ENCODE assay signal across 8 cellular contexts in the genomic region with DNA sequence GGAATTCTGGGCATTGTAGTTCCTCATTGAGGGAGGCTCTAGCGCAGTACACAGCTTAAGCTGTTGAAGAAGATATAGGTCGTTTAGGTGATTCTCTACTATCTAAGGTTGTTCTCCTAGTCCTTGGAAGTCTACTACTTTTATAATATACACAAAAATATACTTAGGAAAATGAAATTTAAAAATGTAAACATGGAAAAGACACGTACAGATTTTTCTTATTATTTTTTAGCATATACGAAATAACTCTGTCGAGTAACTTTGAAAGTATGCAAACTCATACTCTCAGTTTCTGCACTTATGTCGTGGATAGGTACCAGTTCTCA. TPM values are rescaled to one million over a fixed set of nuclear protein-coding genes. Genes with fewer than 3 reads are reported as not detected.
DNase-seq lines count a peak whose midpoint lies in the region.

No MANE protein-coding gene starts in this region.

- POLR2A ChIA-PET in activated CD4-positive, alpha-beta memory T cell treated with anti-CD3 and anti-CD28 coated beads for 36 hours (lab: Charles Lee), result interaction anchor here (1.1 to 2.6 kb wide), 3 partner anchors 11 to 95 kb away, joined by 3 to 17 read pairs (median 5); partner anchors contain the start of genes BBS5 and PPIG

- intact Hi-C loops in activated CD4-positive, alpha-beta T cell treated with anti-CD3 and anti-CD28 coated beads, Interleukin-2, amount 10 ng/mL, durations not matched to agents 24 days and 14 days (cut with micrococcal nuclease), result loop anchor here (1.0 to 5.0 kb wide), 3 partner anchors 10 to 120 kb away; partner anchors contain the start of genes BBS5, CFAP210, PHOSPHO2 and PPIG
- intact Hi-C loops in activated CD4-positive, alpha-beta memory T cell treated with anti-CD3 and anti-CD28 coated beads for 36 hours (cut with micrococcal nuclease), result loop anchor here (1.0 to 10.0 kb wide), 5 partner anchors 10 to 253 kb away; partner anchors contain the start of genes BBS5, LRP2, PPIG and SSB

- H3K27ac ChIP-seq in stomach smooth muscle (ENCODE audit: low read length), result no peak overlapping the region

- H3K9ac ChIP-seq in stomach smooth muscle (ENCODE audit: low read length in 2 of 2), result peak overlapping the region; percentile 75 to 84

- peaks cover 6% of the 10 kb centered on the region for H3K27me3 Mint-ChIP-seq in activated CD4-positive, alpha-beta T cell treated with anti-CD3 and anti-CD28 coated beads, Interleukin-2, amount 10 ng/mL, durations not matched to agents 24 days and 14 days
- no peaks in the 10 kb centered on the region for H3K27me3 Mint-ChIP-seq in activated CD4-positive, alpha-beta memory T cell treated with anti-CD3 and anti-CD28 coated beads for 36 hours

- H3K4me3 ChIP-seq in iPS-18c (ENCODE audit: insufficient read depth, low read depth, low read length) (peak overlapping the region; percentile 87; the same call in 1 of the 2 replicates), stomach smooth muscle (ENCODE audit: low read length in 2 of 2) (peak overlapping the region; percentile 94)

- no peaks in the 10 kb centered on the region for H3K36me3 ChIP-seq in stomach smooth muscle (ENCODE audit: control insufficient read depth in 2 of 2, insufficient read depth in 2 of 2, low read length in 2 of 2)

- H3K9me3 ChIP-seq in iPS-18c (ENCODE audit: control insufficient read depth, insufficient read depth, low read length) (peaks cover 4% of the 10 kb centered on the region), stomach smooth muscle (ENCODE audit: control insufficient read depth in 2 of 2, low read length in 2 of 2) (no peaks in the 10 kb centered on the region)

- peaks cover 13% of the 10 kb centered on the region for H3K4me1 Mint-ChIP-seq in activated CD4-positive, alpha-beta T cell treated with anti-CD3 and anti-CD28 coated beads, Interleukin-2, amount 10 ng/mL, durations not matched to agents 24 days and 14 days
- peaks cover 25% of the 10 kb centered on the region for H3K4me1 Mint-ChIP-seq in activated CD4-positive, alpha-beta memory T cell treated with anti-CD3 and anti-CD28 coated beads for 36 hours (ENCODE audit: low read depth)

- H3K27me3 ChIP-seq in stomach smooth muscle (ENCODE audit: control insufficient read depth in 1 of 2, insufficient read depth in 2 of 2, low read length in 2 of 2), result no peaks in the 10 kb centered on the region

- peak overlapping the region; percentile 94 for H3K4me3 Mint-ChIP-seq in activated CD4-positive, alpha-beta T cell treated with anti-CD3 and anti-CD28 coated beads, Interleukin-2, amount 10 ng/mL, durations not matched to agents 24 days and 14 days
- H3K4me3 Mint-ChIP-seq in activated CD4-positive, alpha-beta memory T cell treated with anti-CD3 and anti-CD28 coated beads for 36 hours, result peak overlapping the region; percentile 100

- H3K4me1 ChIP-seq in stomach smooth muscle (ENCODE audit: control insufficient read depth, insufficient read depth, low read length), result peaks cover 6% of the 10 kb centered on the region

- CTCF ChIA-PET in activated CD4-positive, alpha-beta memory T cell treated with anti-CD3 and anti-CD28 coated beads for 36 hours (lab: Charles Lee), result interaction anchor here (1.5 kb wide), 1 partner anchor 250 kb away, joined by 6 read pairs; the partner anchor contains the start of gene METTL5

- H3K9me3 Mint-ChIP-seq in activated CD4-positive, alpha-beta T cell treated with anti-CD3 and anti-CD28 coated beads, Interleukin-2, amount 10 ng/mL, durations not matched to agents 24 days and 14 days, result no peaks in the 10 kb centered on the region
- no peaks in the 10 kb centered on the region for H3K9me3 Mint-ChIP-seq in activated CD4-positive, alpha-beta memory T cell treated with anti-CD3 and anti-CD28 coated beads for 36 hours

- DNase-seq in activated CD4-positive, alpha-beta T cell treated with anti-CD3 and anti-CD28 coated beads, Interleukin-2, amount 10 ng/mL, durations not matched to agents 24 days and 14 days, result no peak
- no peak for DNase-seq in activated CD4-positive, alpha-beta T cell treated with anti-CD3 and anti-CD28 coated beads for 1 hour
- no peak for DNase-seq in activated CD4-positive, alpha-beta memory T cell treated with anti-CD3 and anti-CD28 coated beads for 36 hours
- DNase-seq in NCI-H82 (lab: John Stamatoyannopoulos, UW), result no peak
- no peak for DNase-seq in NCI-H1417 treated with DMSO at 0.1 percent for 48 hours (lab: John Stamatoyannopoulos, UW)
- no peak for DNase-seq in SKM-1 treated with dmso at 0.1 percent for 144 hours (lab: John Stamatoyannopoulos, UW; ENCODE audit: unreplicated experiment)

- peaks cover 15% of the 10 kb centered on the region for H3K36me3 Mint-ChIP-seq in activated CD4-positive, alpha-beta T cell treated with anti-CD3 and anti-CD28 coated beads, Interleukin-2, amount 10 ng/mL, durations not matched to agents 24 days and 14 days (ENCODE audit: low read depth)
- peaks cover 8% of the 10 kb centered on the region for H3K36me3 Mint-ChIP-seq in activated CD4-positive, alpha-beta memory T cell treated with anti-CD3 and anti-CD28 coated beads for 36 hours

- H3K27ac Mint-ChIP-seq in activated CD4-positive, alpha-beta T cell treated with anti-CD3 and anti-CD28 coated beads, Interleukin-2, amount 10 ng/mL, durations not matched to agents 24 days and 14 days, result peak overlapping the region; percentile 90
- H3K27ac Mint-ChIP-seq in activated CD4-positive, alpha-beta memory T cell treated with anti-CD3 and anti-CD28 coated beads for 36 hours, result peak overlapping the region; percentile 89

RNA-seq across cellular contexts. Expression of gene FASTKD1, which starts 0.3 kb away (rescaled TPM):
- 55.2 and 56.5 TPM in 2 replicates for total RNA-seq in activated CD4-positive, alpha-beta T cell treated with anti-CD3 and anti-CD28 coated beads, Interleukin-2, amount 10 ng/mL, durations not matched to agents 24 days and 14 days
- 10 to 100 TPM; 41.6 to 47.6 TPM for total RNA-seq in activated CD4-positive, alpha-beta memory T cell treated with anti-CD3 and anti-CD28 coated beads for 36 hours

RNA-seq across cellular contexts. Expression of gene PPIG, which starts 10.2 kb away (rescaled TPM):
- total RNA-seq in activated CD4-positive, alpha-beta T cell treated with anti-CD3 and anti-CD28 coated beads, Interleukin-2, amount 10 ng/mL, durations not matched to agents 24 days and 14 days, result 59.9 and 69.3 TPM in 2 replicates
- total RNA-seq in activated CD4-positive, alpha-beta memory T cell treated with anti-CD3 and anti-CD28 coated beads for 36 hours, result 10 to 100 TPM; 52.3 to 55.3 TPM
